Comparison of ENCODE assay signal across 1 cellular context in the genomic region with DNA sequence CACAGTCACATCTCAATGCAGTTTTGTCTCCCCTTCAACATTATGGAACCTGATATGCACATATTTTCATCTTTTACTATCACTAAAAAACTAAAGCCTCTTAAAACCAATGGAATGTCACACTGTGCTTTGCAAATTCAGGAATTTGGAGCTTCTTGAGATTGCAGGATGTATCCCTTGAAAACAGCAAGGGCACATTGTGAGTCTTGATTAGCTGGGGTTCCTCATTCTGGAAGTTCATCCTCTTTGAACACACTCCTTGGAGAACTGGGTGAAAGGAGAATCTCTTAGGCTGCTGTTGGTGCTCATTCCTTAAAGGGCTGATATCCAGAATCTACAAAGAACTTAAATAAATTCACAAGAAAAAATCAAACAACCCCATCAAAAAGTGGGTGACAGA.
TF ChIP-seq lines count a peak whose summit lies in the region.

No MANE protein-coding gene starts in this region.

TF ChIP-seq in GM23338, 12 proteins besides CTCF, POLR2A, EP300 and RAD21 (continued from another document):
- TF ChIP-seq, protein P1, sequence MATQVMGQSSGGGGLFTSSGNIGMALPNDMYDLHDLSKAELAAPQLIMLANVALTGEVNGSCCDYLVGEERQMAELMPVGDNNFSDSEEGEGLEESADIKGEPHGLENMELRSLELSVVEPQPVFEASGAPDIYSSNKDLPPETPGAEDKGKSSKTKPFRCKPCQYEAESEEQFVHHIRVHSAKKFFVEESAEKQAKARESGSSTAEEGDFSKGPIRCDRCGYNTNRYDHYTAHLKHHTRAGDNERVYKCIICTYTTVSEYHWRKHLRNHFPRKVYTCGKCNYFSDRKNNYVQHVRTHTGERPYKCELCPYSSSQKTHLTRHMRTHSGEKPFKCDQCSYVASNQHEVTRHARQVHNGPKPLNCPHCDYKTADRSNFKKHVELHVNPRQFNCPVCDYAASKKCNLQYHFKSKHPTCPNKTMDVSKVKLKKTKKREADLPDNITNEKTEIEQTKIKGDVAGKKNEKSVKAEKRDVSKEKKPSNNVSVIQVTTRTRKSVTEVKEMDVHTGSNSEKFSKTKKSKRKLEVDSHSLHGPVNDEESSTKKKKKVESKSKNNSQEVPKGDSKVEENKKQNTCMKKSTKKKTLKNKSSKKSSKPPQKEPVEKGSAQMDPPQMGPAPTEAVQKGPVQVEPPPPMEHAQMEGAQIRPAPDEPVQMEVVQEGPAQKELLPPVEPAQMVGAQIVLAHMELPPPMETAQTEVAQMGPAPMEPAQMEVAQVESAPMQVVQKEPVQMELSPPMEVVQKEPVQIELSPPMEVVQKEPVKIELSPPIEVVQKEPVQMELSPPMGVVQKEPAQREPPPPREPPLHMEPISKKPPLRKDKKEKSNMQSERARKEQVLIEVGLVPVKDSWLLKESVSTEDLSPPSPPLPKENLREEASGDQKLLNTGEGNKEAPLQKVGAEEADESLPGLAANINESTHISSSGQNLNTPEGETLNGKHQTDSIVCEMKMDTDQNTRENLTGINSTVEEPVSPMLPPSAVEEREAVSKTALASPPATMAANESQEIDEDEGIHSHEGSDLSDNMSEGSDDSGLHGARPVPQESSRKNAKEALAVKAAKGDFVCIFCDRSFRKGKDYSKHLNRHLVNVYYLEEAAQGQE (IDR thresholded peaks at IDR 0.05; ENCODE audit: unreplicated experiment): no peak
